21 cellular contexts compared by ENCODE assay signal in genomic region chr18:73901151-73901550, GRCh38.
DNase-seq lines count a peak whose midpoint lies in the region; ATAC-seq and TF ChIP-seq lines count a peak whose summit lies in the region.
"Had no signal": no experiment of that assay in that cellular context is flagged by ENCODE, and none has a peak within 500 bp of the region (broad histone marks: within the 10 kb centered on the region; RNA-seq: fewer than 3 reads in every experiment).

No MANE protein-coding gene starts in this region.

- no peak for TF ChIP-seq CTCF in GM23338 (conservative IDR thresholded peaks at IDR 0.05; ENCODE audit: low read depth in 2 of 2)
- TF ChIP-seq CTCF in endodermal cell (conservative IDR thresholded peaks at IDR 0.05): no peak
- no peak for TF ChIP-seq CTCF in body of pancreas (IDR thresholded peaks at IDR 0.05)
- TF ChIP-seq CTCF in natural killer cell (IDR thresholded peaks at IDR 0.05): no peak

- H3K9me3 Mint-ChIP-seq in GM23338 (no peaks in the 10 kb centered on the region), endodermal cell (no peaks in the 10 kb centered on the region), natural killer cell (peaks cover 0 to 3% of the 10 kb centered on the region in 2 donors)
- H3K9me3 Mint-ChIP-seq: CD4-positive, alpha-beta T cell; CD8-positive, alpha-beta T cell had no signal

- H3K79me2 ChIP-seq in GM23338 (replicated peaks; ENCODE audit: insufficient read depth): no peaks in the 10 kb centered on the region

- H3K9me3 ChIP-seq in endodermal cell (ENCODE audit: control insufficient read depth, low read length): no peaks in the 10 kb centered on the region
- no peaks in the 10 kb centered on the region for H3K9me3 ChIP-seq in body of pancreas
- H3K9me3 ChIP-seq: BE2C; BLaER1 treated with 17β-estradiol and CSF1 and Interleukin-3, amounts not matched to agents 10 nM and 100 nM had no signal

- intact Hi-C loops in body of pancreas (cut with DNase I): no loop called here
- intact Hi-C loops in natural killer cell (cut with micrococcal nuclease): no loop called here

- H3K4me1 Mint-ChIP-seq in GM23338 (peaks cover 8% of the 10 kb centered on the region; the same call in 2 of the 3 replicates), endodermal cell (peaks cover under 1% of the 10 kb centered on the region), natural killer cell (no peaks in the 10 kb centered on the region)

- ATAC-seq in GM23338 (no peak), body of pancreas (no peak), natural killer cell (no peak)
- ATAC-seq: CD8-positive, alpha-beta T cell; GM12878 had no signal

- H3K9ac ChIP-seq in endodermal cell (ENCODE audit: extremely low read depth, low read length, poor library complexity, severe bottlenecking): no peak overlapping the region
- H3K9ac ChIP-seq: BLaER1 treated with 17β-estradiol and CSF1 and Interleukin-3, amounts not matched to agents 10 nM and 100 nM had no signal

- no peaks in the 10 kb centered on the region for H4K20me1 ChIP-seq in GM23338 (replicated peaks; ENCODE audit: insufficient read depth)
- H4K20me1 ChIP-seq: BLaER1 treated with 17β-estradiol and CSF1 and Interleukin-3, amounts not matched to agents 10 nM and 100 nM had no signal

- no peaks in the 10 kb centered on the region for H3K36me3 ChIP-seq in GM23338 (ENCODE audit: insufficient read depth)
- no peaks in the 10 kb centered on the region for H3K36me3 ChIP-seq in endodermal cell (ENCODE audit: control insufficient read depth, insufficient read depth, low read length)
- H3K36me3 ChIP-seq in body of pancreas (replicated peaks in 1 of 2; ENCODE audit: insufficient read depth in 1 of 2, low read depth in 2 of 2): no peaks in the 10 kb centered on the region
- H3K36me3 ChIP-seq: BE2C; BLaER1 treated with 17β-estradiol and CSF1 and Interleukin-3, amounts not matched to agents 10 nM and 100 nM had no signal

- peaks cover 4% of the 10 kb centered on the region for H3K4me1 ChIP-seq in GM23338 (ENCODE audit: insufficient read depth)
- H3K4me1 ChIP-seq in endodermal cell (ENCODE audit: control insufficient read depth, insufficient read depth, low read length): no peaks in the 10 kb centered on the region
- no peaks in the 10 kb centered on the region for H3K4me1 ChIP-seq in body of pancreas
- H3K4me1 ChIP-seq: BE2C had no signal

- H3K27me3 ChIP-seq in GM23338 (ENCODE audit: insufficient read depth) (no peaks in the 10 kb centered on the region), endodermal cell (ENCODE audit: control insufficient read depth, insufficient read depth, low read length, poor library complexity, severe bottlenecking) (peaks cover 6% of the 10 kb centered on the region), body of pancreas (no peaks in the 10 kb centered on the region)
- H3K27me3 ChIP-seq: BE2C; BLaER1 treated with 17β-estradiol and CSF1 and Interleukin-3, amounts not matched to agents 10 nM and 100 nM had no signal

- no peaks in the 10 kb centered on the region for H3K9me2 ChIP-seq in GM23338 (ENCODE audit: insufficient read depth)

- 90 to 91% methylated on average over 6 to 9 of the region's 9 CpGs for WGBS in endodermal cell (ENCODE audit: insufficient coverage in 1 of 2, insufficient read length in 1 of 2), 2 experiments
- 47 to 49% methylated on average over 9 of the region's 9 CpGs for WGBS in body of pancreas, 2 donors

- no peaks in the 10 kb centered on the region for H3F3A ChIP-seq in GM23338 (replicated peaks; ENCODE audit: low read depth)

- H3K27ac Mint-ChIP-seq in GM23338 (no peak overlapping the region), endodermal cell (no peak overlapping the region), natural killer cell (no peak overlapping the region)
- H3K27ac Mint-ChIP-seq: CD4-positive, alpha-beta T cell; CD8-positive, alpha-beta T cell had no signal

- H3K27ac ChIP-seq in GM23338 (ENCODE audit: low read depth) (no peak overlapping the region), endodermal cell (ENCODE audit: low read depth, low read length) (peak overlapping the region; percentile 17), body of pancreas (no peak overlapping the region)
- H3K27ac ChIP-seq: BLaER1 treated with 17β-estradiol and CSF1 and Interleukin-3, amounts not matched to agents 10 nM and 100 nM; C4-2B had no signal

- H3K36me3 Mint-ChIP-seq in GM23338 (ENCODE audit: low read depth) (no peaks in the 10 kb centered on the region), endodermal cell (ENCODE audit: low read depth) (no peaks in the 10 kb centered on the region), natural killer cell (no peaks in the 10 kb centered on the region)
- H3K36me3 Mint-ChIP-seq: CD8-positive, alpha-beta T cell had no signal

- H3K27me3 Mint-ChIP-seq in GM23338 (ENCODE audit: insufficient read depth, low read depth, poor library complexity): peaks cover 7% of the 10 kb centered on the region
- H3K27me3 Mint-ChIP-seq in endodermal cell (ENCODE audit: insufficient read depth): peaks cover 54% of the 10 kb centered on the region
- H3K27me3 Mint-ChIP-seq in natural killer cell (ENCODE audit: low read depth in 2 of 2): peaks cover 0 to 10% of the 10 kb centered on the region in 2 donors

- DNase-seq in GM23338 (ENCODE audit: low spot score): no peak
- DNase-seq in endodermal cell: no peak
- no peak for DNase-seq in body of pancreas
- no peak for DNase-seq in LoVo (ENCODE audit: low spot score)
- DNase-seq in natural killer cell: no peak
- DNase-seq: 8988T; ACHN; BE2C; CD4-positive, alpha-beta T cell; CD8-positive, alpha-beta T cell; COR-L47; DMS 273 treated with DMSO at 0.1 percent for 48 hours; DMS153; DMS53; DMS79; DND-41; EL; GDM1 had no signal

- TF ChIP-seq POLR2A in body of pancreas (IDR thresholded peaks at IDR 0.05): no peak

- no peak overlapping the region for H3K4me2 ChIP-seq in GM23338

- no peak overlapping the region for H3K4me3 ChIP-seq in GM23338
- no peak overlapping the region for H3K4me3 ChIP-seq in endodermal cell (ENCODE audit: low read length)
- H3K4me3 ChIP-seq in body of pancreas: no peak overlapping the region
- H3K4me3 ChIP-seq: BLaER1 treated with 17β-estradiol and CSF1 and Interleukin-3, amounts not matched to agents 10 nM and 100 nM; GM12878 had no signal

- H3K4me3 Mint-ChIP-seq in GM23338: no peak overlapping the region
- no peak overlapping the region for H3K4me3 Mint-ChIP-seq in endodermal cell
- no peak overlapping the region for H3K4me3 Mint-ChIP-seq in natural killer cell
- H3K4me3 Mint-ChIP-seq: CD4-positive, alpha-beta T cell; CD8-positive, alpha-beta T cell had no signal

- H2AFZ ChIP-seq in GM23338: peak overlapping the region; percentile 73; the same call in 1 of the 2 replicates

TF ChIP-seq in GM23338, 12 proteins besides CTCF, POLR2A, EP300 and RAD21 (continues in another document):
- TF ChIP-seq ZNF462 (CRISPR knock-in tag; IDR thresholded peaks at IDR 0.05): no peak
